ENCODE assay signal across 12 cellular contexts in the genomic region with DNA sequence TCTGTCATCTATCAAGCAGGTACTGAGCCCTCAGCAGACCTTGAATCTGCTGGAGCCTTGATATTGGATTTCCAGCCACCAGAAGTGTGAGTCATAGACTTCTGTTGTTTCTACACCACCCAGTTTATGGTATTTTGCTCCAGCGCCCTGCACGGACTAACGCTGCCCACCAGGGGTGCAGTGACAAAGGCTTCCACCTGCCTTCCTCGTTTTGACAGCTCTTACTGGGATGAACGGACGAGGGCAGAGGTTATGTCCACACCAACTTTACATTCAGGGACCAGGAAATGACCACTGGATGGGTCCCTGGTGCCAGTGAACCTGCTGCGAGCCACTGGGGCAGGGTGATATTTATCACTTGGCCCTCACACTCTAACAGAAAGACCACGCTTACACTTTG.
DNase-seq lines count a peak whose midpoint lies in the region; ATAC-seq and TF ChIP-seq lines count a peak whose summit lies in the region.
"Had no signal": no experiment of that assay in that cellular context is flagged by ENCODE, and none has a peak within 500 bp of the region (broad histone marks: within the 10 kb centered on the region; RNA-seq: fewer than 3 reads in every experiment).

No MANE protein-coding gene starts in this region.

- H3K4me3 ChIP-seq in Loucy (ENCODE audit: low read length, poor library complexity, severe bottlenecking) (no peak overlapping the region), osteoblast (ENCODE audit: insufficient read depth, low read length) (no peak overlapping the region)
- H3K4me3 ChIP-seq: thoracic aorta had no signal

- H3K9ac ChIP-seq in Loucy (ENCODE audit: low read depth, low read length, poor library complexity, severe bottlenecking), result no peak overlapping the region

- no peaks in the 10 kb centered on the region for H3K36me3 Mint-ChIP-seq in WTC11
- H3K36me3 Mint-ChIP-seq: activated CD4-positive, alpha-beta memory T cell treated with anti-CD3 and anti-CD28 coated beads for 36 hours had no signal

- TF ChIP-seq CTCF in Loucy (conservative IDR thresholded peaks at IDR 0.05; ENCODE audit: low read length) (peak; percentile 62), WTC11 (IDR thresholded peaks at IDR 0.05) (no peak), osteoblast (IDR thresholded peaks at IDR 0.05; ENCODE audit: extremely low read depth, low read depth, low read length) (peak; percentile 18)

- peaks cover 12% of the 10 kb centered on the region for H3K4me1 Mint-ChIP-seq in WTC11

- H3K27me3 ChIP-seq in Loucy (ENCODE audit: insufficient read depth, low read length, poor library complexity, severe bottlenecking) (no peaks in the 10 kb centered on the region), osteoblast (ENCODE audit: insufficient read depth, low read length) (peaks cover 24% of the 10 kb centered on the region)

- no peak overlapping the region for H2AFZ ChIP-seq in Loucy (ENCODE audit: low read length)
- no peak overlapping the region for H2AFZ ChIP-seq in osteoblast (ENCODE audit: low read length)

- H3K9me3 ChIP-seq in Loucy (ENCODE audit: insufficient read depth, low read depth, low read length), result no peaks in the 10 kb centered on the region
- no peaks in the 10 kb centered on the region for H3K9me3 ChIP-seq in osteoblast (ENCODE audit: low read depth, low read length)
- H3K9me3 ChIP-seq: thoracic aorta had no signal

- no peaks in the 10 kb centered on the region for H3K79me2 ChIP-seq in Loucy (ENCODE audit: insufficient read depth, low read length)
- H3K79me2 ChIP-seq in osteoblast (ENCODE audit: insufficient read depth, low read length), result no peaks in the 10 kb centered on the region

- no peak overlapping the region for H3K4me2 ChIP-seq in Loucy (ENCODE audit: low read depth, low read length, poor library complexity, severe bottlenecking)
- no peak overlapping the region for H3K4me2 ChIP-seq in osteoblast (ENCODE audit: insufficient read depth, low read length)

- H3K36me3 ChIP-seq in Loucy (ENCODE audit: insufficient read depth, low read length) (no peaks in the 10 kb centered on the region), osteoblast (ENCODE audit: insufficient read depth, low read length) (no peaks in the 10 kb centered on the region)
- H3K36me3 ChIP-seq: thoracic aorta had no signal

- H3K9me3 Mint-ChIP-seq in WTC11, result no peaks in the 10 kb centered on the region
- H3K9me3 Mint-ChIP-seq: activated CD4-positive, alpha-beta memory T cell treated with anti-CD3 and anti-CD28 coated beads for 36 hours had no signal

- H3K27me3 Mint-ChIP-seq in WTC11 (ENCODE audit: low read depth), result peaks cover 6% of the 10 kb centered on the region; the same call in 1 of the 2 replicates

- POLR2A ChIA-PET in WTC11 (lab: Charles Lee), result no interaction called here

- H3K27ac ChIP-seq in osteoblast (ENCODE audit: low read depth, low read length), result no peak overlapping the region
- H3K27ac ChIP-seq: thoracic aorta had no signal

- no peaks in the 10 kb centered on the region for H3K9me2 ChIP-seq in Loucy (replicated peaks; ENCODE audit: low read depth, low read length)

- ATAC-seq in WTC11, result peak; percentile 47; the same call in 1 of the 2 replicates
- ATAC-seq in HG03095 (IDR thresholded peaks at IDR 0.05; ENCODE audit: unreplicated experiment), result no peak
- no peak for ATAC-seq in GM18861 (IDR thresholded peaks at IDR 0.05; ENCODE audit: unreplicated experiment)

- H3K4me1 ChIP-seq in Loucy (ENCODE audit: insufficient read depth, low read length, poor library complexity, severe bottlenecking) (peaks cover 4% of the 10 kb centered on the region), osteoblast (ENCODE audit: insufficient read depth, low read length) (no peaks in the 10 kb centered on the region)

- H3F3A ChIP-seq in Loucy (ENCODE audit: low read depth), result no peaks in the 10 kb centered on the region

- H3K27ac Mint-ChIP-seq in WTC11, result no peak overlapping the region
- H3K27ac Mint-ChIP-seq: activated CD4-positive, alpha-beta memory T cell treated with anti-CD3 and anti-CD28 coated beads for 36 hours had no signal

- DNase-seq in NCI-H2171 treated with DMSO at 0.1 percent for 48 hours (lab: John Stamatoyannopoulos, UW) (peak; percentile 6), NCI-H2171 (lab: John Stamatoyannopoulos, UW) (no peak), WTC11 (ENCODE audit: low spot score) (peak; percentile 26), osteoblast (ENCODE audit: insufficient read length, low spot score, missing footprints) (peak; percentile 53), epidermal melanocyte (ENCODE audit: insufficient read length, low spot score) (no peak)
- DNase-seq: activated CD4-positive, alpha-beta memory T cell treated with anti-CD3 and anti-CD28 coated beads for 36 hours; kidney; occipital lobe had no signal

- CTCF ChIA-PET in WTC11 (lab: Charles Lee), result interaction anchor here (0.6 to 0.9 kb wide), 4 partner anchors 10 to 61 kb away, joined by 3 to 6 read pairs (median 3); no protein-coding TSS in a partner anchor

- H3K4me3 Mint-ChIP-seq in WTC11, result no peak overlapping the region
- H3K4me3 Mint-ChIP-seq: activated CD4-positive, alpha-beta memory T cell treated with anti-CD3 and anti-CD28 coated beads for 36 hours had no signal

- H4K20me1 ChIP-seq in Loucy (ENCODE audit: insufficient read depth, low read length, poor library complexity, severe bottlenecking), result no peaks in the 10 kb centered on the region
- H4K20me1 ChIP-seq in osteoblast (ENCODE audit: insufficient read depth, low read length), result no peaks in the 10 kb centered on the region

TF ChIP-seq in WTC11, 78 proteins besides CTCF, POLR2A, EP300 and RAD21:
- TF ChIP-seq RORB (CRISPR knock-in tag; IDR thresholded peaks at IDR 0.05) (no peak), GABPB1 (CRISPR knock-in tag; IDR thresholded peaks at IDR 0.05) (peak; percentile 86; the same call in 1 of the 2 replicates)

Comparison
In these comparisons a context has a peak if more than half of its experiments do, and no peak if none do; other contexts are left out.
1. DNase-seq: peak in NCI-H2171 treated with DMSO at 0.1 percent for 48 hours (single experiment), WTC11 (single experiment) and osteoblast (single experiment); none in NCI-H2171 (single experiment) and epidermal melanocyte (single experiment).